Comparison of ENCODE assay signal across 8 cellular contexts in the genomic region with DNA sequence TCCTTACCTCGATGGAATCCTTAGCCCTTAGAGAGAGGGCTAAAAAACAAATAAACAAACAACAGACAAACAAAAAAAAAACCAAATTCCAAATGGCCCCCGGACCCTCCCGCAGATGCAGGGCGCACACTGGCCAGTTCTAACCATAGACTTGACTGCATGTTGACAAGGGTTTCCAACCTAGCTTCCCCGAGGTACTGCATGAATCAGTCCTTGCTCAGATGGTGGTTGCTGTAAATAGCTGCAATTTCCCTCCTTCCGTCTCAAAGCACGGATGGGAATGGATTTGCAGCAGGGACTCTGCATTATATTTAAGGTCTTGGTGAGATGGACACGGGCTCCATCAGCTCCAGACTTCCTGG.
DNase-seq lines count a peak whose midpoint lies in the region; ATAC-seq, FAIRE-seq and TF ChIP-seq lines count a peak whose summit lies in the region.

No MANE protein-coding gene starts in this region.

- H3K9ac ChIP-seq in HepG2 (ENCODE audit: insufficient read depth, low read depth, low read length) (no peak overlapping the region), stomach smooth muscle (ENCODE audit: low read length in 2 of 2) (peak overlapping the region in 1 of 2 donors; percentile 27)

- ATAC-seq in HG02759 (IDR thresholded peaks at IDR 0.05; ENCODE audit: unreplicated experiment) (peak; percentile 31), Panc1 (peak; percentile 48), HepG2 (peak; percentile 39)

- WGBS in HepG2 (ENCODE audit: low lambda C conversion rate): 10% methylated on average over 8 of the region's 8 CpGs

- H3K4me3 Mint-ChIP-seq in activated naive CD4-positive, alpha-beta T cell treated with anti-CD3 and anti-CD28 coated beads for 36 hours: peak overlapping the region; percentile 70

- peak overlapping the region; percentile 89 for H3K4me2 ChIP-seq in HepG2 (ENCODE audit: low read depth, low read length)

- CTCF ChIA-PET in activated naive CD4-positive, alpha-beta T cell treated with anti-CD3 and anti-CD28 coated beads for 36 hours (lab: Charles Lee): interaction anchor here (0.6 to 3.0 kb wide), 39 partner anchors 9 to 716 kb away, joined by 3 to 38 read pairs (median 4); no protein-coding TSS in a partner anchor
- CTCF ChIA-PET in Panc1 (lab: Charles Lee) (interaction anchor here (0.5 to 1.2 kb wide), 5 partner anchors 9 to 549 kb away, joined by 3 to 9 read pairs (median 4); no protein-coding TSS in a partner anchor), HepG2 (lab: Yijun Ruan, JAX; ENCODE audit: low intra/inter-chr PET ratio, low total read pairs) (interaction anchor here (1.1 to 1.5 kb wide), 6 partner anchors 72 to 692 kb away, joined by 3 to 6 read pairs (median 5); no protein-coding TSS in a partner anchor)

- in situ Hi-C loops in Panc1 (cut with HindIII; ENCODE audit: low pct_unique_long_range_greater_than_20kb, low sequenced_read_pairs) (no loop called here), HepG2 (cut with HindIII; ENCODE audit: extremely low pct_ligation_motif_present, low pct_unique_long_range_greater_than_20kb) (no loop called here), KBM-7 (cut with MboI; ENCODE audit: low pct_unique_long_range_greater_than_20kb, low sequenced_read_pairs) (no loop called here)

- DNase-seq in activated naive CD4-positive, alpha-beta T cell treated with anti-CD3 and anti-CD28 coated beads for 36 hours: no peak
- no peak for DNase-seq in activated naive CD4-positive, alpha-beta T cell (lab: John Stamatoyannopoulos, UW)
- DNase-seq in Panc1 (ENCODE audit: low read depth, low spot score) (no peak), choroid plexus epithelial cell (ENCODE audit: low read depth) (peak; percentile 50), HepG2 (ENCODE audit: low spot score) (no peak), KBM-7 (no peak)

- H3K27ac ChIP-seq in Panc1 (ENCODE audit: low read length): no peak overlapping the region
- no peak overlapping the region for H3K27ac ChIP-seq in HepG2 (ENCODE audit: extremely low read length, insufficient read depth, low read length)
- H3K27ac ChIP-seq in stomach smooth muscle (ENCODE audit: low read length): no peak overlapping the region

- no peaks in the 10 kb centered on the region for H3K79me2 ChIP-seq in HepG2 (ENCODE audit: insufficient read depth, low read length)

- no peak overlapping the region for H2AFZ ChIP-seq in HepG2 (ENCODE audit: low read length)

- no peaks in the 10 kb centered on the region for H4K20me1 ChIP-seq in HepG2 (ENCODE audit: insufficient read depth, low read length)

- no peaks in the 10 kb centered on the region for H3K36me3 Mint-ChIP-seq in activated naive CD4-positive, alpha-beta T cell treated with anti-CD3 and anti-CD28 coated beads for 36 hours (ENCODE audit: low read depth)

- FAIRE-seq in HepG2 (lab: Jason Lieb, UNC): no peak

- BruUV-seq in Panc1 (replicated peaks; lab: Mats Ljungman, UMichigan) (no TSS peak), HepG2 (replicated peaks; lab: Mats Ljungman, UMichigan) (no TSS peak)

- intact Hi-C loops in activated naive CD4-positive, alpha-beta T cell treated with anti-CD3 and anti-CD28 coated beads for 36 hours (cut with micrococcal nuclease): loop anchor here (5.0 kb wide), 2 partner anchors 251 to 691 kb away; no protein-coding TSS in a partner anchor
- intact Hi-C loops in Panc1 (cut with micrococcal nuclease; ENCODE audit: unreplicated experiment): loop anchor here (5.0 to 10.0 kb wide), 5 partner anchors 157 to 693 kb away; no protein-coding TSS in a partner anchor
- intact Hi-C loops in HepG2 (cut with micrococcal nuclease; ENCODE audit: unreplicated experiment): loop anchor here (5.0 to 10.0 kb wide), 2 partner anchors 73 to 266 kb away; no protein-coding TSS in a partner anchor

- no peak for TF ChIP-seq EP300 in HepG2 (IDR thresholded peaks at IDR 0.05; ENCODE audit: low read depth in 2 of 2, low read length in 2 of 2)
- TF ChIP-seq EP300 in HepG2 (CRISPR knock-in tag; IDR thresholded peaks at IDR 0.05; ENCODE audit: borderline replicate concordance): no peak

- H3K9me3 ChIP-seq in Panc1 (ENCODE audit: control insufficient read depth, insufficient read depth, low read depth, low read length) (peaks cover 2% of the 10 kb centered on the region; the same call in 1 of the 2 replicates), HepG2 (ENCODE audit: low read length) (no peaks in the 10 kb centered on the region), stomach smooth muscle (ENCODE audit: control insufficient read depth in 2 of 2, low read length in 2 of 2) (no peaks in the 10 kb centered on the region)

- H3K4me3 ChIP-seq in Panc1 (ENCODE audit: low read depth in 2 of 2, low read length in 2 of 2) (peak overlapping the region; percentile 58 to 70), choroid plexus epithelial cell (ENCODE audit: low read depth, low read length) (peak overlapping the region; percentile 58), HepG2 (replicated peaks in 1 of 3; ENCODE audit: insufficient read depth in 1 of 3, low read depth in 2 of 3, low read length in 3 of 3) (peak overlapping the region in 2 of 3 experiments; percentile 57 to 63; a peak in 4 of 6 replicates), stomach smooth muscle (ENCODE audit: low read length in 2 of 2) (peak overlapping the region; percentile 69 to 81)

- H3K4me1 ChIP-seq in Panc1 (ENCODE audit: control insufficient read depth, insufficient read depth, low read length) (0 out of 2 replicates have a peak, but pooled peaks cover 2% of the 10 kb centered on the region), HepG2 (ENCODE audit: insufficient read depth, low read length) (peaks cover 6% of the 10 kb centered on the region; the same call in 1 of the 2 replicates), stomach smooth muscle (ENCODE audit: control insufficient read depth, insufficient read depth, low read length) (peaks cover 12% of the 10 kb centered on the region)

- no peak for TF ChIP-seq RAD21 in HepG2 (CRISPR knock-in tag; IDR thresholded peaks at IDR 0.05)

- no peak for TF ChIP-seq CTCF in Panc1 (IDR thresholded peaks at IDR 0.05)
- TF ChIP-seq CTCF in choroid plexus epithelial cell (conservative IDR thresholded peaks at IDR 0.05; ENCODE audit: low read depth, low read length): no peak
- TF ChIP-seq CTCF in HepG2 (CRISPR knock-in tag; IDR thresholded peaks at IDR 0.05): no peak

- H3K9me3 Mint-ChIP-seq in activated naive CD4-positive, alpha-beta T cell treated with anti-CD3 and anti-CD28 coated beads for 36 hours: peaks cover 2% of the 10 kb centered on the region

- H3K4me1 Mint-ChIP-seq in activated naive CD4-positive, alpha-beta T cell treated with anti-CD3 and anti-CD28 coated beads for 36 hours (ENCODE audit: low read depth): peaks cover 7% of the 10 kb centered on the region

- H3K27ac Mint-ChIP-seq in activated naive CD4-positive, alpha-beta T cell treated with anti-CD3 and anti-CD28 coated beads for 36 hours: no peak overlapping the region

- H3K27me3 Mint-ChIP-seq in activated naive CD4-positive, alpha-beta T cell treated with anti-CD3 and anti-CD28 coated beads for 36 hours (ENCODE audit: low read depth): peaks cover 11% of the 10 kb centered on the region

- peaks cover 23% of the 10 kb centered on the region for H3K27me3 ChIP-seq in Panc1 (ENCODE audit: control insufficient read depth, insufficient read depth, low read length)
- H3K27me3 ChIP-seq in HepG2 (ENCODE audit: control insufficient read depth in 1 of 2, insufficient read depth in 2 of 2, low read length in 2 of 2): peaks cover 4 to 21% of the 10 kb centered on the region in 2 experiments; a peak in 4 of 5 replicates
- H3K27me3 ChIP-seq in stomach smooth muscle (ENCODE audit: control insufficient read depth in 1 of 2, insufficient read depth in 2 of 2, low read length in 2 of 2): no peaks in the 10 kb centered on the region

- POLR2A ChIA-PET in Panc1 (lab: Charles Lee) (no interaction called here), HepG2 (lab: Yijun Ruan, JAX) (no interaction called here)

- no peak for TF ChIP-seq POLR2A in HepG2 (IDR thresholded peaks at IDR 0.05; ENCODE audit: insufficient read depth in 1 of 2, low read depth in 2 of 2, low read length in 2 of 2)

- H3K36me3 ChIP-seq in Panc1 (ENCODE audit: control insufficient read depth, insufficient read depth, low read length) (no peaks in the 10 kb centered on the region), HepG2 (replicated peaks in 1 of 2; ENCODE audit: control insufficient read depth in 1 of 2, insufficient read depth in 2 of 2, low read length in 2 of 2) (no peaks in the 10 kb centered on the region), stomach smooth muscle (ENCODE audit: control insufficient read depth in 2 of 2, insufficient read depth in 2 of 2, low read length in 2 of 2) (no peaks in the 10 kb centered on the region)

TF ChIP-seq in HepG2, 621 proteins besides CTCF, POLR2A, EP300 and RAD21:
- TF ChIP-seq ZNF709 (CRISPR knock-in tag; IDR thresholded peaks at IDR 0.05) (0 out of 2 replicates have a peak, but pooled peaks have one; percentile 3), MYC (CRISPR knock-in tag; IDR thresholded peaks at IDR 0.05; ENCODE audit: borderline replicate concordance) (no peak)
- TF ChIP-seq, protein P1, sequence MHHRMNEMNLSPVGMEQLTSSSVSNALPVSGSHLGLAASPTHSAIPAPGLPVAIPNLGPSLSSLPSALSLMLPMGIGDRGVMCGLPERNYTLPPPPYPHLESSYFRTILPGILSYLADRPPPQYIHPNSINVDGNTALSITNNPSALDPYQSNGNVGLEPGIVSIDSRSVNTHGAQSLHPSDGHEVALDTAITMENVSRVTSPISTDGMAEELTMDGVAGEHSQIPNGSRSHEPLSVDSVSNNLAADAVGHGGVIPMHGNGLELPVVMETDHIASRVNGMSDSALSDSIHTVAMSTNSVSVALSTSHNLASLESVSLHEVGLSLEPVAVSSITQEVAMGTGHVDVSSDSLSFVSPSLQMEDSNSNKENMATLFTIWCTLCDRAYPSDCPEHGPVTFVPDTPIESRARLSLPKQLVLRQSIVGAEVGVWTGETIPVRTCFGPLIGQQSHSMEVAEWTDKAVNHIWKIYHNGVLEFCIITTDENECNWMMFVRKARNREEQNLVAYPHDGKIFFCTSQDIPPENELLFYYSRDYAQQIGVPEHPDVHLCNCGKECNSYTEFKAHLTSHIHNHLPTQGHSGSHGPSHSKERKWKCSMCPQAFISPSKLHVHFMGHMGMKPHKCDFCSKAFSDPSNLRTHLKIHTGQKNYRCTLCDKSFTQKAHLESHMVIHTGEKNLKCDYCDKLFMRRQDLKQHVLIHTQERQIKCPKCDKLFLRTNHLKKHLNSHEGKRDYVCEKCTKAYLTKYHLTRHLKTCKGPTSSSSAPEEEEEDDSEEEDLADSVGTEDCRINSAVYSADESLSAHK (CRISPR knock-in tag; IDR thresholded peaks at IDR 0.05; ENCODE audit: borderline replicate concordance): no peak
